In genomic region chr3:101624857-101625256, GRCh38 we compare ENCODE assay signal across 20 cellular contexts. TPM values are rescaled to one million over a fixed set of nuclear protein-coding genes. Genes with fewer than 3 reads are reported as not detected.
DNase-seq lines count a peak whose midpoint lies in the region; ATAC-seq, FAIRE-seq and TF ChIP-seq lines count a peak whose summit lies in the region.
"Had no signal": no experiment of that assay in that cellular context is flagged by ENCODE, and none has a peak within 500 bp of the region (broad histone marks: within the 10 kb centered on the region; RNA-seq: fewer than 3 reads in every experiment).

No MANE protein-coding gene starts in this region.

- no peak overlapping the region for H2BK120ac ChIP-seq in H1 (replicated peaks; ENCODE audit: low read depth, low read length)

- FAIRE-seq in H1 (lab: Jason Lieb, UNC) = no peak
- FAIRE-seq: GM12891, GM18507 had no signal

- H3K27me3 ChIP-seq in H1 (replicated peaks in 1 of 4; ENCODE audit: control insufficient read depth in 3 of 4, extremely low read depth in 1 of 4, insufficient read depth in 3 of 4, low read length in 3 of 4) (no peaks in the 10 kb centered on the region), neural progenitor cell (no peaks in the 10 kb centered on the region), spleen (replicated peaks in 1 of 7) (no peaks in the 10 kb centered on the region)

- H2AFZ ChIP-seq in H1 (ENCODE audit: low read length) = 0 out of 2 replicates have a peak overlapping the region, but pooled peaks have one; percentile 27
- H2AFZ ChIP-seq in neural progenitor cell (replicated peaks) = peak overlapping the region; percentile 6

- TF ChIP-seq CTCF in HEK293 (tag by site-specific recombination; IDR thresholded peaks at IDR 0.05) (no peak), H1 (IDR thresholded peaks at IDR 0.05; ENCODE audit: control extremely low read depth in 1 of 3, insufficient read depth in 1 of 3, low read depth in 1 of 3, low read length in 3 of 3) (no peak), neural progenitor cell (IDR thresholded peaks at IDR 0.05) (no peak), spleen (IDR thresholded peaks at IDR 0.05 in 8 of 11, conservative IDR thresholded peaks at IDR 0.05 in 3 of 11) (no peak)

- no peaks in the 10 kb centered on the region for H3K79me1 ChIP-seq in H1 (ENCODE audit: low read depth, low read length)

- DNase-seq in H1 (ENCODE audit: low read depth in 1 of 2, low spot score in 2 of 2) = no peak
- no peak for DNase-seq in neural progenitor cell (ENCODE audit: low spot score)
- peak; percentile 59 for DNase-seq in spleen
- DNase-seq in KG1 (lab: John Stamatoyannopoulos, UW) = no peak
- no peak for DNase-seq in NCI-H128 (lab: John Stamatoyannopoulos, UW; ENCODE audit: unreplicated experiment)
- DNase-seq: C1 segment of cervical spinal cord; Calu3; CD4-positive, alpha-beta memory T cell; COR-L47; DMS53; DMS79 treated with DMSO at 0.1 percent for 48 hours; GF-D8; GOT3; H7; HFFc6 had no signal

- no peak overlapping the region for H2BK20ac ChIP-seq in H1 (ENCODE audit: low read length)

- no peaks in the 10 kb centered on the region for H3K4me1 ChIP-seq in HEK293 (ENCODE audit: control insufficient read depth, insufficient read depth, low read length)
- H3K4me1 ChIP-seq in H1 (replicated peaks in 1 of 4; ENCODE audit: control insufficient read depth in 3 of 4, insufficient read depth in 4 of 4, low read length in 3 of 4) = peaks cover 0 to 4% (median 0%) of the 10 kb centered on the region in 4 experiments; a peak in 4 of 7 replicates
- H3K4me1 ChIP-seq in neural progenitor cell = no peaks in the 10 kb centered on the region
- no peaks in the 10 kb centered on the region for H3K4me1 ChIP-seq in spleen

- H3K56ac ChIP-seq in H1 (replicated peaks; ENCODE audit: insufficient read length, low read depth, low read length) = no peak overlapping the region

- H3K4me2 ChIP-seq in H1 (ENCODE audit: insufficient read depth in 1 of 2, low read depth in 2 of 2, low read length in 2 of 2) (no peak overlapping the region), neural progenitor cell (no peak overlapping the region)

- CTCF ChIA-PET in HEK293 (lab: Yijun Ruan, JAX) (no interaction called here), H1 (lab: Charles Lee; ENCODE audit: partially characterized antibody) (interaction anchor here (1.2 kb wide), 1 partner anchor 11 kb away, joined by 3 read pairs; no protein-coding TSS in a partner anchor)

- H3K4me3 Mint-ChIP-seq in neural progenitor cell = no peak overlapping the region
- H3K4me3 Mint-ChIP-seq: CD4-positive, alpha-beta memory T cell; HFFc6 had no signal

- no peak overlapping the region for H2BK12ac ChIP-seq in H1 (ENCODE audit: low read depth, low read length)

- no peak overlapping the region for H4K8ac ChIP-seq in H1 (ENCODE audit: extremely low read depth, insufficient read depth, low read length)

- H4K91ac ChIP-seq in H1 (replicated peaks; ENCODE audit: insufficient read length, low read length) = no peak overlapping the region

- no peak overlapping the region for H4K5ac ChIP-seq in H1 (ENCODE audit: insufficient read length, low read depth, low read length)

- no peak overlapping the region for H3K27ac Mint-ChIP-seq in neural progenitor cell
- H3K27ac Mint-ChIP-seq: CD4-positive, alpha-beta memory T cell; HFFc6 had no signal

- no peaks in the 10 kb centered on the region for H3K36me3 Mint-ChIP-seq in neural progenitor cell
- H3K36me3 Mint-ChIP-seq: CD4-positive, alpha-beta memory T cell had no signal

- WGBS in H1 (ENCODE audit: extremely low coverage in 1 of 2, insufficient coverage in 1 of 2, insufficient read length in 1 of 2, insufficient replicate concordance in 2 of 2, low coverage in 1 of 2, low lambda C conversion rate in 2 of 2, missing lambda C conversion rate in 1 of 2), 2 experiments = 98% methylated on average over 2 of the region's 2 CpGs; no CpG with 5 or more reads in 1 of the 2 experiments
- WGBS in spleen, 5 donors = 83 to 97% (median 91%) methylated on average over 2 of the region's 2 CpGs

- no peaks in the 10 kb centered on the region for H3K27me3 Mint-ChIP-seq in neural progenitor cell (ENCODE audit: insufficient read depth, low read depth)
- H3K27me3 Mint-ChIP-seq: CD4-positive, alpha-beta memory T cell had no signal

- H3K36me3 ChIP-seq in HEK293 (ENCODE audit: control insufficient read depth in 2 of 2, insufficient read depth in 1 of 2, low read length in 2 of 2) (no peaks in the 10 kb centered on the region), H1 (ENCODE audit: control insufficient read depth in 2 of 4, insufficient read depth in 4 of 4, low read length in 3 of 4) (no peaks in the 10 kb centered on the region), neural progenitor cell (no peaks in the 10 kb centered on the region), spleen (no peaks in the 10 kb centered on the region)

- H3K4me3 ChIP-seq in HEK293 (ENCODE audit: low read depth, low read length) (no peak overlapping the region), H1 (ENCODE audit: extremely low read depth in 1 of 4, insufficient read depth in 2 of 4, low read depth in 3 of 4, low read length in 4 of 4) (no peak overlapping the region), neural progenitor cell (no peak overlapping the region), spleen (no peak overlapping the region)

- no peak overlapping the region for H3K14ac ChIP-seq in H1 (ENCODE audit: insufficient read length)

- H3K27ac ChIP-seq in HEK293 (ENCODE audit: extremely low read depth, low read depth, low read length) = no peak overlapping the region
- H3K27ac ChIP-seq in H1 (ENCODE audit: low read depth, low read length) = no peak overlapping the region
- no peak overlapping the region for H3K27ac ChIP-seq in neural progenitor cell
- no peak overlapping the region for H3K27ac ChIP-seq in spleen

- H3K9ac ChIP-seq in H1 (replicated peaks in 1 of 4; ENCODE audit: extremely low read depth in 1 of 4, low read depth in 3 of 4, low read length in 3 of 4) (no peak overlapping the region), neural progenitor cell (no peak overlapping the region)

- no peak for ATAC-seq in HG03571 (IDR thresholded peaks at IDR 0.05; ENCODE audit: unreplicated experiment)
- ATAC-seq: HCT116 had no signal

- H3K79me2 ChIP-seq in H1 (ENCODE audit: control insufficient read depth in 1 of 2, insufficient read depth in 2 of 2, low read length in 2 of 2) (no peaks in the 10 kb centered on the region), neural progenitor cell (ENCODE audit: low read depth) (no peaks in the 10 kb centered on the region)

- no peak overlapping the region for H3K18ac ChIP-seq in H1 (ENCODE audit: extremely low read depth, low read length)

- no peaks in the 10 kb centered on the region for H3K23me2 ChIP-seq in H1 (ENCODE audit: low read depth, low read length)

- no peak overlapping the region for H2BK15ac ChIP-seq in H1 (ENCODE audit: low read length)

- TF ChIP-seq RAD21 in H1 (IDR thresholded peaks at IDR 0.05 in 1 of 2, conservative IDR thresholded peaks at IDR 0.05 in 1 of 2; ENCODE audit: low read depth in 2 of 2, low read length in 2 of 2) = no peak

- no peak for TF ChIP-seq EP300 in H1 (IDR thresholded peaks at IDR 0.05; ENCODE audit: borderline replicate concordance in 1 of 2, low read depth in 2 of 2, low read length in 2 of 2)

- H4K20me1 ChIP-seq in H1 (replicated peaks in 1 of 2; ENCODE audit: control insufficient read depth in 1 of 2, insufficient read depth in 2 of 2, low read length in 2 of 2) (no peaks in the 10 kb centered on the region), neural progenitor cell (ENCODE audit: low read depth) (no peaks in the 10 kb centered on the region)

- no peak overlapping the region for H3K4ac ChIP-seq in H1 (replicated peaks; ENCODE audit: insufficient read length, low read depth, low read length)

- H3K9me3 ChIP-seq in HEK293 (ENCODE audit: control insufficient read depth, insufficient read depth, low read depth, low read length) (no peaks in the 10 kb centered on the region), H1 (ENCODE audit: insufficient read depth in 2 of 2, low read depth in 1 of 2, low read length in 1 of 2) (no peaks in the 10 kb centered on the region), neural progenitor cell (ENCODE audit: low read depth) (no peaks in the 10 kb centered on the region), spleen (peaks cover 0 to 8% (median 4%) of the 10 kb centered on the region in 8 donors)

- no peak overlapping the region for H3K23ac ChIP-seq in H1 (ENCODE audit: insufficient read length)

- POLR2A ChIA-PET in HEK293 (lab: Yijun Ruan, JAX) (no interaction called here), H1 (lab: Charles Lee; ENCODE audit: partially characterized antibody) (no interaction called here)

- no peak overlapping the region for H2BK5ac ChIP-seq in H1 (ENCODE audit: low read depth, low read length)

- H3K4me1 Mint-ChIP-seq in neural progenitor cell = no peaks in the 10 kb centered on the region

- no peaks in the 10 kb centered on the region for H3K9me3 Mint-ChIP-seq in neural progenitor cell
- H3K9me3 Mint-ChIP-seq: HFFc6 had no signal

- TF ChIP-seq POLR2A in H1 (IDR thresholded peaks at IDR 0.05; ENCODE audit: control extremely low read depth in 1 of 2, low read depth in 2 of 2, low read length in 2 of 2) (no peak), spleen (IDR thresholded peaks at IDR 0.05) (no peak)

- intact Hi-C loops in spleen (cut with DNase I; ENCODE audit: low total_unique reads) = no loop called here

- no peaks in the 10 kb centered on the region for H3F3A ChIP-seq in neural progenitor cell (ENCODE audit: low read depth)

- no peak overlapping the region for H2AK5ac ChIP-seq in H1 (ENCODE audit: low read depth, low read length)

RNA-seq across cellular contexts. Expression of gene PCNP, which starts 50.9 kb away (rescaled TPM):
- 188 and 192 TPM in 2 replicates for total RNA-seq in H1 (2021; fragmentation: NEBNext Ultra II Directional; extraction: Animal tissue kit (Norgen Biotek cat#: 25700))
- 16.4 and 29.1 TPM in 2 replicates for polyA plus RNA-seq in H1 (2011; rRNA removed)
- 52.1 TPM for polyA plus RNA-seq in H1 (2011; cell fraction: cytosol; rRNA removed)
- polyA plus RNA-seq in H1 (2011; cell fraction: nucleus; rRNA removed) = 8.5 TPM
- 86.8 to 152 TPM (median 95.0 TPM) in 4 replicates for polyA plus RNA-seq in H1 (2012, experiment 1 of 2)
- 13.8 TPM for polyA plus RNA-seq in H1 (2012, experiment 2 of 2)
- polyA plus RNA-seq in H1 (2013, experiment 1 of 2) = 85.8 TPM
- polyA plus RNA-seq in H1 (2013, experiment 2 of 2) = 85.5 TPM
- polyA minus RNA-seq in H1 (2011; rRNA and poly(A)+ RNA removed) = 17.0 and 18.0 TPM in 2 replicates
- polyA minus RNA-seq in H1 (2011; cell fraction: cytosol; rRNA and poly(A)+ RNA removed) = 21.3 TPM
- 23.9 TPM for polyA minus RNA-seq in H1 (2011; cell fraction: nucleus; rRNA and poly(A)+ RNA removed)
- 149 and 248 TPM in 2 replicates for total RNA-seq in neural progenitor cell (ENCODE audit: low replicate concordance)
- 100 to 1,000 TPM; 104 to 122 (median 112) TPM for total RNA-seq in spleen
- 100 to 1,000 TPM in 1 of 3 donors, 10 to 100 TPM in 2; 71.1 to 104 (median 92.6) TPM for polyA plus RNA-seq in spleen

RNA-seq across cellular contexts. Expression of gene ZBTB11, which starts 52.1 kb away (rescaled TPM):
- total RNA-seq in H1 (2021; fragmentation: NEBNext Ultra II Directional; extraction: Animal tissue kit (Norgen Biotek cat#: 25700)) = 14.0 and 14.3 TPM in 2 replicates
- polyA plus RNA-seq in H1 (2011; rRNA removed) = 2.7 and 3.0 TPM in 2 replicates
- polyA plus RNA-seq in H1 (2011; cell fraction: cytosol; rRNA removed) = 4.9 TPM
- polyA plus RNA-seq in H1 (2011; cell fraction: nucleus; rRNA removed) = 4.0 TPM
- 4.6 to 10.1 TPM (median 5.8 TPM) in 4 replicates for polyA plus RNA-seq in H1 (2012, experiment 1 of 2)
- 0.52 TPM for polyA plus RNA-seq in H1 (2012, experiment 2 of 2)
- polyA plus RNA-seq in H1 (2013, experiment 1 of 2) = 7.0 TPM
- 6.1 TPM for polyA plus RNA-seq in H1 (2013, experiment 2 of 2)
- 9.8 and 15.0 TPM in 2 replicates for polyA minus RNA-seq in H1 (2011; rRNA and poly(A)+ RNA removed)
- polyA minus RNA-seq in H1 (2011; cell fraction: cytosol; rRNA and poly(A)+ RNA removed) = 15.0 TPM
- polyA minus RNA-seq in H1 (2011; cell fraction: nucleus; rRNA and poly(A)+ RNA removed) = 20.7 TPM
- total RNA-seq in neural progenitor cell (ENCODE audit: low replicate concordance) = 19.8 and 30.2 TPM in 2 replicates
- total RNA-seq in spleen = 10 to 100 TPM; 23.2 to 43.7 (median 26.3) TPM
- polyA plus RNA-seq in spleen = 1 to 10 TPM; 7.5 to 10.0 (median 9.0) TPM
